ENCODE assay signal across 1 cellular context in genomic region chr12:96401061-96401871, GRCh38.
TF ChIP-seq lines count a peak whose summit lies in the region.

No MANE protein-coding gene starts in this region.

TF ChIP-seq in GM12878, 131 proteins besides CTCF, POLR2A, EP300 and RAD21 (continued from another document and continues in another):
- TF ChIP-seq ZBTB40 (IDR thresholded peaks at IDR 0.05; ENCODE audit: borderline replicate concordance): peak; percentile 72; the same call in 1 of the 2 replicates
- peak; percentile 35; the same call in 1 of the 2 replicates for TF ChIP-seq IKZF1 (conservative IDR thresholded peaks at IDR 0.05)
- TF ChIP-seq MTA3 (IDR thresholded peaks at IDR 0.05; ENCODE audit: borderline replicate concordance, low read length): no peak
- TF ChIP-seq MYC (IDR thresholded peaks at IDR 0.05; ENCODE audit: insufficient read depth, insufficient read length, insufficient replicate concordance, low read length, severe bottlenecking): no peak
- TF ChIP-seq EGR1 (IDR thresholded peaks at IDR 0.05; ENCODE audit: borderline replicate concordance in 1 of 2, low read depth in 2 of 2, low read length in 2 of 2): no peak
- no peak for TF ChIP-seq SMAD1 (IDR thresholded peaks at IDR 0.05; ENCODE audit: low read depth, partially characterized antibody)
- peak; percentile 88 for TF ChIP-seq MLLT1 (IDR thresholded peaks at IDR 0.05)
- no peak for TF ChIP-seq RELB (IDR thresholded peaks at IDR 0.05; ENCODE audit: low read depth)
- no peak for TF ChIP-seq RFX5 (IDR thresholded peaks at IDR 0.05; ENCODE audit: low read depth, low read length)
- no peak for TF ChIP-seq TCF3 (IDR thresholded peaks at IDR 0.05; ENCODE audit: borderline replicate concordance, insufficient read depth, low read depth, low read length)
- TF ChIP-seq PKNOX1 (IDR thresholded peaks at IDR 0.05): peak; percentile 83
- no peak for TF ChIP-seq ZNF274 (IDR thresholded peaks at IDR 0.05; ENCODE audit: insufficient read depth, insufficient read length)
- TF ChIP-seq IRF3 (IDR thresholded peaks at IDR 0.05): no peak
- no peak; the same call in 1 of the 2 replicates for TF ChIP-seq POLR2AphosphoS5 (IDR thresholded peaks at IDR 0.05; ENCODE audit: low read length)
- TF ChIP-seq TCF12 (IDR thresholded peaks at IDR 0.05; ENCODE audit: low read depth, low read length): no peak
- no peak for TF ChIP-seq HCFC1 (IDR thresholded peaks at IDR 0.05; ENCODE audit: low read length)
- TF ChIP-seq MEF2B (IDR thresholded peaks at IDR 0.05; ENCODE audit: partially characterized antibody, poor library complexity, severe bottlenecking): peak; percentile 30
- TF ChIP-seq NR2F1 (conservative IDR thresholded peaks at IDR 0.05): no peak
- peak; percentile 92 for TF ChIP-seq TCF7 (IDR thresholded peaks at IDR 0.05; ENCODE audit: borderline replicate concordance)
- no peak; the same call in 1 of the 2 replicates for TF ChIP-seq ELK1 (IDR thresholded peaks at IDR 0.05; ENCODE audit: low read depth, low read length)
- TF ChIP-seq E2F4 (IDR thresholded peaks at IDR 0.05; ENCODE audit: low read depth, low read length): no peak
- 0 out of 2 replicates have a peak, but pooled peaks have one; percentile 7 for TF ChIP-seq MAX (IDR thresholded peaks at IDR 0.05; ENCODE audit: low read depth, low read length)
- TF ChIP-seq CREB1 (IDR thresholded peaks at IDR 0.05; ENCODE audit: low read depth): peak; percentile 39; the same call in 1 of the 2 replicates
- TF ChIP-seq PAX5 (IDR thresholded peaks at IDR 0.05; ENCODE audit: borderline replicate concordance, low read depth, low read length): no peak
- TF ChIP-seq NFYA (IDR thresholded peaks at IDR 0.05; ENCODE audit: borderline replicate concordance, low read depth, low read length): no peak
- no peak for TF ChIP-seq HDAC6 (IDR thresholded peaks at IDR 0.05; ENCODE audit: unreplicated experiment)
- TF ChIP-seq BCL3 (IDR thresholded peaks at IDR 0.05; ENCODE audit: borderline replicate concordance, insufficient read depth, low read depth, low read length, poor library complexity, severe bottlenecking): no peak
- no peak for TF ChIP-seq CHD1 (IDR thresholded peaks at IDR 0.05; ENCODE audit: low read depth, low read length)
- TF ChIP-seq POU2F2 (IDR thresholded peaks at IDR 0.05; ENCODE audit: borderline replicate concordance, low read depth, low read length): no peak
- no peak for TF ChIP-seq PBX3 (IDR thresholded peaks at IDR 0.05; ENCODE audit: insufficient replicate concordance, low read depth, low read length)
- no peak for TF ChIP-seq LARP7 (IDR thresholded peaks at IDR 0.05)
- TF ChIP-seq ZNF592 (IDR thresholded peaks at IDR 0.05): no peak
- TF ChIP-seq IKZF2 (IDR thresholded peaks at IDR 0.05): peak; percentile 57 to 62; a peak in 2 of 4 replicates
- no peak for TF ChIP-seq CBFB (IDR thresholded peaks at IDR 0.05; ENCODE audit: low read depth)
- no peak for TF ChIP-seq ZBTB33 (IDR thresholded peaks at IDR 0.05)
